Comparison of ENCODE assay signal across 9 cellular contexts in genomic region chr20:45629496-45630100, GRCh38. TPM values are rescaled to one million over a fixed set of nuclear protein-coding genes. Genes with fewer than 3 reads are reported as not detected.
DNase-seq lines count a peak whose midpoint lies in the region; ATAC-seq and TF ChIP-seq lines count a peak whose summit lies in the region.
"Had no signal": no experiment of that assay in that cellular context is flagged by ENCODE, and none has a peak within 500 bp of the region (broad histone marks: within the 10 kb centered on the region; RNA-seq: fewer than 3 reads in every experiment).

WFDC10A (plus strand) TSS chr20:45629739; CDS start chr20:45629814, 75 bp downstream.

- 9 to 13% (median 11%) methylated on average over 9 of the region's 9 CpGs for WGBS in spleen, 5 donors

- no peaks in the 10 kb centered on the region for H3K27me3 ChIP-seq in CD4-positive, alpha-beta memory T cell (ENCODE audit: insufficient read depth, low read length)
- H3K27me3 ChIP-seq in spleen (replicated peaks in 1 of 7), result peaks cover 0 to 16% (median 0%) of the 10 kb centered on the region in 7 donors

- ATAC-seq in GM19351 (IDR thresholded peaks at IDR 0.05; ENCODE audit: unreplicated experiment) (peak; percentile 74), left ventricle myocardium superior (peak; percentile 53), GM21381 (IDR thresholded peaks at IDR 0.05; ENCODE audit: unreplicated experiment) (no peak), HG02588 (IDR thresholded peaks at IDR 0.05; ENCODE audit: unreplicated experiment) (no peak)

- H3K4me3 Mint-ChIP-seq in CD4-positive, alpha-beta memory T cell, result no peak within 1 kb of the TSS
- no peak within 1 kb of the TSS for H3K4me3 Mint-ChIP-seq in activated naive CD4-positive, alpha-beta T cell treated with anti-CD3 and anti-CD28 coated beads, Interleukin-2, amount 10 ng/mL, durations not matched to agents 7 days and 5 days

- H3K27me3 Mint-ChIP-seq in CD4-positive, alpha-beta memory T cell, result peaks cover 18 to 38% of the 10 kb centered on the region in 2 donors
- peaks cover 17% of the 10 kb centered on the region for H3K27me3 Mint-ChIP-seq in activated naive CD4-positive, alpha-beta T cell treated with anti-CD3 and anti-CD28 coated beads, Interleukin-2, amount 10 ng/mL, durations not matched to agents 7 days and 5 days

- H3K4me3 ChIP-seq in CD4-positive, alpha-beta memory T cell (ENCODE audit: low read length in 2 of 2), result no peak within 1 kb of the TSS
- peak within 1 kb of the TSS in 1 of 8 donors; percentile 9 for H3K4me3 ChIP-seq in spleen
- H3K4me3 ChIP-seq: SJSA1 had no signal

- H3K27ac ChIP-seq in CD4-positive, alpha-beta memory T cell (ENCODE audit: low read depth, low read length), result no peak within 1 kb of the TSS
- no peak within 1 kb of the TSS for H3K27ac ChIP-seq in spleen
- H3K27ac ChIP-seq: SJSA1 had no signal

- peaks cover 0 to 3% (median 2%) of the 10 kb centered on the region in 4 donors for H3K4me1 Mint-ChIP-seq in CD4-positive, alpha-beta memory T cell
- H3K4me1 Mint-ChIP-seq in activated naive CD4-positive, alpha-beta T cell treated with anti-CD3 and anti-CD28 coated beads, Interleukin-2, amount 10 ng/mL, durations not matched to agents 7 days and 5 days, result no peaks in the 10 kb centered on the region

- H3K36me3 ChIP-seq in CD4-positive, alpha-beta memory T cell (ENCODE audit: insufficient read depth, low read length), result no peaks in the 10 kb centered on the region
- no peaks in the 10 kb centered on the region for H3K36me3 ChIP-seq in spleen
- H3K36me3 ChIP-seq: SJSA1 had no signal

- peak in 3 of 5 donors; percentile 2 to 14 (median 6) for DNase-seq in CD4-positive, alpha-beta memory T cell
- DNase-seq in NCI-H82 (lab: John Stamatoyannopoulos, UW) (peak; percentile 87), left ventricle myocardium superior (no peak), spleen (no peak)
- peak; percentile 28 for DNase-seq in activated naive CD4-positive, alpha-beta T cell treated with anti-CD3 and anti-CD28 coated beads, Interleukin-2, amount 10 ng/mL, durations not matched to agents 7 days and 5 days

- intact Hi-C loops in CD4-positive, alpha-beta memory T cell (cut with micrococcal nuclease), result no loop called here
- intact Hi-C loops in left ventricle myocardium superior (cut with micrococcal nuclease), result no loop called here
- intact Hi-C loops in spleen (cut with DNase I; ENCODE audit: low total_unique reads), result no loop called here

- peak in 10 of 11 experiments; percentile 21 to 73 (median 49) for TF ChIP-seq CTCF in spleen (IDR thresholded peaks at IDR 0.05 in 8 of 11, conservative IDR thresholded peaks at IDR 0.05 in 3 of 11)

- TF ChIP-seq POLR2A in spleen (IDR thresholded peaks at IDR 0.05), result no peak

- H3K9me3 Mint-ChIP-seq in CD4-positive, alpha-beta memory T cell, result peaks cover 0 to 8% (median 4%) of the 10 kb centered on the region in 8 donors
- H3K9me3 Mint-ChIP-seq in activated naive CD4-positive, alpha-beta T cell treated with anti-CD3 and anti-CD28 coated beads, Interleukin-2, amount 10 ng/mL, durations not matched to agents 7 days and 5 days, result no peaks in the 10 kb centered on the region

- no peak within 1 kb of the TSS for H3K27ac Mint-ChIP-seq in CD4-positive, alpha-beta memory T cell
- H3K27ac Mint-ChIP-seq in activated naive CD4-positive, alpha-beta T cell treated with anti-CD3 and anti-CD28 coated beads, Interleukin-2, amount 10 ng/mL, durations not matched to agents 7 days and 5 days, result no peak within 1 kb of the TSS

- no peaks in the 10 kb centered on the region for H3K36me3 Mint-ChIP-seq in CD4-positive, alpha-beta memory T cell
- H3K36me3 Mint-ChIP-seq in activated naive CD4-positive, alpha-beta T cell treated with anti-CD3 and anti-CD28 coated beads, Interleukin-2, amount 10 ng/mL, durations not matched to agents 7 days and 5 days, result no peaks in the 10 kb centered on the region

- no peaks in the 10 kb centered on the region for H3K9me3 ChIP-seq in CD4-positive, alpha-beta memory T cell (ENCODE audit: control insufficient read depth in 1 of 2, low read length in 2 of 2)
- peaks cover 0 to 8% (median 0%) of the 10 kb centered on the region in 8 donors for H3K9me3 ChIP-seq in spleen
- H3K9me3 ChIP-seq: SJSA1 had no signal

- POLR2A ChIA-PET in CD4-positive, alpha-beta memory T cell (lab: Charles Lee; ENCODE audit: partially characterized antibody), result no interaction called here

- no peaks in the 10 kb centered on the region for H3K4me1 ChIP-seq in CD4-positive, alpha-beta memory T cell (ENCODE audit: insufficient read depth, low read length)
- H3K4me1 ChIP-seq in spleen, result peaks cover 0 to 4% (median 0%) of the 10 kb centered on the region in 6 donors
- H3K4me1 ChIP-seq: SJSA1 had no signal

- CTCF ChIA-PET in CD4-positive, alpha-beta memory T cell (lab: Charles Lee; ENCODE audit: partially characterized antibody), result interaction anchor here (1.0 to 2.1 kb wide), 6 partner anchors 9 to 141 kb away, joined by 3 to 7 read pairs (median 3); no protein-coding TSS in a partner anchor
- CTCF ChIA-PET in activated naive CD4-positive, alpha-beta T cell treated with anti-CD3 and anti-CD28 coated beads, Interleukin-2, amount 10 ng/mL, durations not matched to agents 7 days and 5 days (lab: Charles Lee), result interaction anchor here (1.0 to 2.6 kb wide), 5 partner anchors 20 to 154 kb away, joined by 3 to 12 read pairs (median 3); no protein-coding TSS in a partner anchor

RNA-seq across cellular contexts. Expression of gene WFDC10A, which starts in this region (rescaled TPM):
- not detected for total RNA-seq in CD4-positive, alpha-beta memory T cell
- not detected for polyA plus RNA-seq in CD4-positive, alpha-beta memory T cell
- total RNA-seq in left ventricle myocardium superior (not detected), spleen (not detected)
- polyA plus RNA-seq in spleen, result not detected
- total RNA-seq: SJSA1 had no signal

Comparison
In these comparisons a context has a peak if more than half of its experiments do, and no peak if none do; other contexts are left out.
1. Peak in DNase-seq in CD4-positive, alpha-beta memory T cell; RNA of the gene not detected or under 1 TPM.
2. Peak in ATAC-seq in left ventricle myocardium superior; RNA of the gene not detected or under 1 TPM.
3. DNase-seq: peak in NCI-H82 (single experiment) and activated naive CD4-positive, alpha-beta T cell treated with anti-CD3 and anti-CD28 coated beads, Interleukin-2, amount 10 ng/mL, durations not matched to agents 7 days and 5 days (single experiment); none in left ventricle myocardium superior (single experiment) and spleen (single experiment).